Comparison of ENCODE assay signal across 27 cellular contexts in genomic region chr1:51302270-51302669, GRCh38. TPM values are rescaled to one million over a fixed set of nuclear protein-coding genes. Genes with fewer than 3 reads are reported as not detected.
"Had no signal": no experiment of that assay in that cellular context is flagged by ENCODE, and none has a peak within 500 bp of the region (broad histone marks: within the 10 kb centered on the region; RNA-seq: fewer than 3 reads in every experiment).

No MANE protein-coding gene starts in this region.

- H3K4me3 ChIP-seq: ascending aorta, breast epithelium, cardiac muscle cell, colonic mucosa had no signal

- ATAC-seq: activated naive CD4-positive, alpha-beta T cell treated with anti-CD3 and anti-CD28 coated beads, Interleukin-2, amount 50 U/mL, for 72 hours; activated T-cell treated with anti-CD3 and anti-CD28 coated beads, Interleukin-2, amount 50 U/mL, for 4 hours; esophagus mucosa; T-helper 17 cell had no signal

- H3K36me3 ChIP-seq: ascending aorta, breast epithelium, cardiac muscle cell, colonic mucosa had no signal

- H3K27ac Mint-ChIP-seq: activated CD4-positive, alpha-beta memory T cell treated with anti-CD3 and anti-CD28 coated beads, Interleukin-2, amount 10 ng/mL, durations not matched to agents 7 days and 5 days; activated CD4-positive, alpha-beta T cell treated with anti-CD3 and anti-CD28 coated beads for 36 hours; activated CD4-positive, alpha-beta T cell treated with anti-CD3 and anti-CD28 coated beads, Interleukin-2, amount 10 ng/mL, durations not matched to agents 7 days and 5 days; activated naive CD4-positive, alpha-beta T cell treated with anti-CD3 and anti-CD28 coated beads, Interleukin-2, amount 10 ng/mL, durations not matched to agents 7 days and 5 days; activated naive CD8-positive, alpha-beta T cell treated with anti-CD3 and anti-CD28 coated beads, Interleukin-2, amount 10 ng/mL, durations not matched to agents 7 days and 5 days; activated T-helper 2 cell treated with anti-CD3 and anti-CD28 coated beads, Interferon-gamma antibody, Interleukin-2, Interleukin-4, amounts not matched to agents 10 μg/mL and 5 μg/mL and 100 μg/mL, durations not matched to agents 14 hours and 24 hours and 36 hours; brain; endodermal cell; T-helper 17 cell had no signal

- H3K9me3 ChIP-seq: ascending aorta, breast epithelium, colonic mucosa had no signal

- H3K4me3 Mint-ChIP-seq: activated CD4-positive, alpha-beta memory T cell treated with anti-CD3 and anti-CD28 coated beads, Interleukin-2, amount 10 ng/mL, durations not matched to agents 7 days and 5 days; activated CD4-positive, alpha-beta T cell treated with anti-CD3 and anti-CD28 coated beads for 36 hours; activated CD4-positive, alpha-beta T cell treated with anti-CD3 and anti-CD28 coated beads, Interleukin-2, amount 10 ng/mL, durations not matched to agents 7 days and 5 days; activated naive CD4-positive, alpha-beta T cell treated with anti-CD3 and anti-CD28 coated beads, Interleukin-2, amount 10 ng/mL, durations not matched to agents 7 days and 5 days; activated naive CD8-positive, alpha-beta T cell treated with anti-CD3 and anti-CD28 coated beads, Interleukin-2, amount 10 ng/mL, durations not matched to agents 7 days and 5 days; activated T-cell treated with anti-CD3 and anti-CD28 coated beads, Interleukin-2, amount 50 U/mL, for 4 hours; brain; endodermal cell; T-helper 17 cell had no signal

- H3K9me3 Mint-ChIP-seq: activated CD4-positive, alpha-beta memory T cell treated with anti-CD3 and anti-CD28 coated beads, Interleukin-2, amount 10 ng/mL, durations not matched to agents 7 days and 5 days; activated CD4-positive, alpha-beta T cell treated with anti-CD3 and anti-CD28 coated beads, Interleukin-2, amount 10 ng/mL, durations not matched to agents 7 days and 5 days; activated naive CD4-positive, alpha-beta T cell treated with anti-CD3 and anti-CD28 coated beads, Interleukin-2, amount 10 ng/mL, durations not matched to agents 7 days and 5 days; activated naive CD4-positive, alpha-beta T cell treated with anti-CD3 and anti-CD28 coated beads, Interleukin-2, amount 50 U/mL, for 72 hours; activated naive CD8-positive, alpha-beta T cell treated with anti-CD3 and anti-CD28 coated beads, Interleukin-2, amount 10 ng/mL, durations not matched to agents 7 days and 5 days; activated T-cell treated with anti-CD3 and anti-CD28 coated beads, Interleukin-2, amount 50 U/mL, for 4 hours; activated T-helper 2 cell treated with anti-CD3 and anti-CD28 coated beads, Interferon-gamma antibody, Interleukin-2, Interleukin-4, amounts not matched to agents 10 μg/mL and 5 μg/mL and 100 μg/mL, durations not matched to agents 14 hours and 24 hours and 36 hours; brain had no signal

- DNase-seq: activated CD4-positive, alpha-beta memory T cell treated with anti-CD3 and anti-CD28 coated beads, Interleukin-2, amount 10 ng/mL, durations not matched to agents 7 days and 5 days; activated CD4-positive, alpha-beta T cell treated with anti-CD3 and anti-CD28 coated beads for 36 hours; activated CD4-positive, alpha-beta T cell treated with anti-CD3 and anti-CD28 coated beads, Interleukin-2, amount 10 ng/mL, durations not matched to agents 7 days and 5 days; activated CD4-positive, alpha-beta T cell treated with anti-CD3 and anti-CD28 coated beads, Interleukin-2, amount 50 U/mL, for 4 hours; activated CD4-positive, CD25-positive, alpha-beta regulatory T cell; activated CD4-positive, CD25-positive, alpha-beta regulatory T cell treated with anti-CD3 and anti-CD28 coated beads, Interleukin-2, amount 50 U/mL, for 72 hours; activated effector memory CD4-positive, alpha-beta T cell treated with anti-CD3 and anti-CD28 coated beads, Interleukin-2, amount 50 U/mL, for 16 hours; activated naive CD4-positive, alpha-beta T cell treated with anti-CD3 and anti-CD28 coated beads, Interleukin-2, amount 10 ng/mL, durations not matched to agents 7 days and 5 days; activated naive CD8-positive, alpha-beta T cell treated with anti-CD3 and anti-CD28 coated beads, Interleukin-2, amount 10 ng/mL, durations not matched to agents 7 days and 5 days; activated T-cell treated with anti-CD3 and anti-CD28 coated beads, Interleukin-2, amount 50 U/mL, for 4 hours; central memory CD4-positive, alpha-beta T cell; cerebellar nuclear complex; colonic mucosa; effector memory CD4-positive, alpha-beta T cell; endodermal cell; foreskin fibroblast; head of caudate nucleus; T-helper 1 cell; T-helper 17 cell had no signal

- H3K4me1 ChIP-seq: breast epithelium had no signal

- H3K36me3 Mint-ChIP-seq: activated naive CD4-positive, alpha-beta T cell treated with anti-CD3 and anti-CD28 coated beads, Interleukin-2, amount 10 ng/mL, durations not matched to agents 7 days and 5 days; activated naive CD4-positive, alpha-beta T cell treated with anti-CD3 and anti-CD28 coated beads, Interleukin-2, amount 50 U/mL, for 72 hours; brain had no signal

- H3K27me3 Mint-ChIP-seq: activated CD4-positive, alpha-beta memory T cell treated with anti-CD3 and anti-CD28 coated beads, Interleukin-2, amount 10 ng/mL, durations not matched to agents 7 days and 5 days; activated CD4-positive, alpha-beta T cell treated with anti-CD3 and anti-CD28 coated beads for 36 hours; activated CD4-positive, alpha-beta T cell treated with anti-CD3 and anti-CD28 coated beads, Interleukin-2, amount 10 ng/mL, durations not matched to agents 7 days and 5 days; activated naive CD8-positive, alpha-beta T cell treated with anti-CD3 and anti-CD28 coated beads, Interleukin-2, amount 10 ng/mL, durations not matched to agents 7 days and 5 days had no signal

- FAIRE-seq: frontal cortex had no signal

- H3K27ac ChIP-seq: ascending aorta, breast epithelium, cardiac muscle cell, colonic mucosa had no signal

- H3K27me3 ChIP-seq: ascending aorta, breast epithelium, cardiac muscle cell, colonic mucosa had no signal

RNA-seq across cellular contexts. Expression of gene TTC39A, which starts 28.1 kb away (rescaled TPM):
- total RNA-seq: activated CD4-positive, alpha-beta memory T cell treated with anti-CD3 and anti-CD28 coated beads, Interleukin-2, amount 10 ng/mL, durations not matched to agents 7 days and 5 days; activated CD4-positive, alpha-beta T cell treated with anti-CD3 and anti-CD28 coated beads, Interleukin-2, amount 10 ng/mL, durations not matched to agents 7 days and 5 days; activated naive CD8-positive, alpha-beta T cell treated with anti-CD3 and anti-CD28 coated beads, Interleukin-2, amount 10 ng/mL, durations not matched to agents 7 days and 5 days; ascending aorta; T-helper 17 cell had no signal
